ENCODE assay signal across 7 cellular contexts in the genomic region with DNA sequence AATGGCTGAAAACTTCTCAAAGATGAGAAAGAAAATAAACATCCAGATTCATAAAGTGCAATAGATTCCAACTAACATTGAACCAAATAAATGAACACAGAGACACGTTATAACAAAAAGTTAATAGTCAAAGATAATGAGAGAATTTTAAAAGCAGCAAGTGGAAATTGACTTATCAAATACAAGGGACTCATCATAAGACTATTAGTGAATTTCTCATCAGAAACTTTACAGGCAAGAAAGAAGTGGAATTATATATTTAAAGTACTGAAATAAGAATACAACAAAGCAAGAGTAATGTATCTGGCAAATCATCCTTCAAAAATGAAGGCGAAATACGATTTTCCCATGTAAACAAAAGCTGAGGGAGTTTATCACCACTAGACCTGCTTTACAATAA.
"Had no signal": no experiment of that assay in that cellular context is flagged by ENCODE, and none has a peak within 500 bp of the region (broad histone marks: within the 10 kb centered on the region; RNA-seq: fewer than 3 reads in every experiment).

No MANE protein-coding gene starts in this region.

- H3K27ac ChIP-seq: HL-60 had no signal

- H3K4me3 ChIP-seq: K562 had no signal

- DNase-seq: IMR-90, KBM-7, KG1 had no signal

- FAIRE-seq: HepG2, HTR-8/SVneo, K562 had no signal
